ENCODE assay signal across 10 cellular contexts in the genomic region with DNA sequence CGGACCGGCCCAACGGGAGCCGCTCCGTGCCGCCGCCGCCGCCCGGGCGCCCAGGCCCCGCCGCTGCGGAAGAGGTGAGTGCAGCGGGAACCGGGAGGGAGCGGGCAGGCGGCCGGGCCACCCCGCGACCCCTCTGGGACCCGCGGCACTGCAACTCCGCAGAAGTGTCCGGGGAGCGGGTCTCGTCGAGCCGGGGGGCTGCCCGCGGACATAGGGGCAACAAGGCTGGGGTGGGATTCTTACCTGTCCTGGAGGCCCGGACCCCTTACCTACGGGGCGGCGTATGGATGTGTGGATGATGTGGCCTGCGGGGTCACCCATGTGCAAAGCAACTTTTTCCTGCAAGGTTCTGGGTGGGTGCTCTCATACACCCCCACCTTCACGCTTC. TPM values are rescaled to one million over a fixed set of nuclear protein-coding genes. Genes with fewer than 3 reads are reported as not detected.
DNase-seq lines count a peak whose midpoint lies in the region; ATAC-seq, FAIRE-seq and TF ChIP-seq lines count a peak whose summit lies in the region.
"Had no signal": no experiment of that assay in that cellular context is flagged by ENCODE, and none has a peak within 500 bp of the region (broad histone marks: within the 10 kb centered on the region; RNA-seq: fewer than 3 reads in every experiment).

No MANE protein-coding gene starts in this region.

- ATAC-seq in HepG2: no peak; the same call in 2 of the 3 replicates
- no peak for ATAC-seq in GM21528 (IDR thresholded peaks at IDR 0.05; ENCODE audit: low FRiP score, unreplicated experiment)

- no peak overlapping the region for H3K27ac ChIP-seq in astrocyte (ENCODE audit: low read depth, low read length)
- H3K27ac ChIP-seq in HepG2 (ENCODE audit: extremely low read length, insufficient read depth, low read length): no peak overlapping the region
- no peak overlapping the region for H3K27ac ChIP-seq in testis

- H3K4me2 ChIP-seq in astrocyte (ENCODE audit: low read length) (peak overlapping the region; percentile 86), HepG2 (ENCODE audit: low read depth, low read length) (peak overlapping the region; percentile 91)

- H3K4me3 Mint-ChIP-seq in T-helper 2 cell treated with Interferon-gamma antibody and Interleukin-4, amounts not matched to agents 5 μg/mL and 100 μg/mL, for 36 hours: peak overlapping the region; percentile 74
- H3K4me3 Mint-ChIP-seq in astrocyte (ENCODE audit: unreplicated experiment): peak overlapping the region; percentile 87

- H4K20me1 ChIP-seq in astrocyte (ENCODE audit: insufficient read depth, low read length) (no peaks in the 10 kb centered on the region), HepG2 (ENCODE audit: insufficient read depth, low read length) (no peaks in the 10 kb centered on the region)

- BruUV-seq in HepG2 (replicated peaks; lab: Mats Ljungman, UMichigan): no TSS peak

- peak overlapping the region; percentile 10 for H2AFZ ChIP-seq in astrocyte (ENCODE audit: low read depth, low read length)
- H2AFZ ChIP-seq in HepG2 (ENCODE audit: low read length): no peak overlapping the region

- TF ChIP-seq RAD21 in HepG2 (CRISPR knock-in tag; IDR thresholded peaks at IDR 0.05): no peak

- TF ChIP-seq POLR2A in HepG2 (IDR thresholded peaks at IDR 0.05; ENCODE audit: insufficient read depth in 1 of 2, low read depth in 2 of 2, low read length in 2 of 2) (no peak), testis (IDR thresholded peaks at IDR 0.05) (no peak)

- POLR2A ChIA-PET in HepG2 (lab: Yijun Ruan, JAX): interaction anchor here (1.1 to 3.7 kb wide), 5 partner anchors 12 to 40 kb away, joined by 3 to 23 read pairs (median 6); no protein-coding TSS in a partner anchor

- peak overlapping the region; percentile 52 for H3K4me3 ChIP-seq in astrocyte (ENCODE audit: insufficient read depth, low read depth, low read length)
- H3K4me3 ChIP-seq in HepG2 (replicated peaks in 1 of 3; ENCODE audit: insufficient read depth in 1 of 3, low read depth in 2 of 3, low read length in 3 of 3): peak overlapping the region; percentile 67 to 84 (median 81)
- peak overlapping the region; percentile 34 to 50 for H3K4me3 ChIP-seq in testis

- H3K36me3 ChIP-seq in astrocyte (ENCODE audit: insufficient read depth, low read length) (no peaks in the 10 kb centered on the region), HepG2 (replicated peaks in 1 of 2; ENCODE audit: control insufficient read depth in 1 of 2, insufficient read depth in 2 of 2, low read length in 2 of 2) (peaks cover 0 to 9% of the 10 kb centered on the region in 2 experiments; a peak in 1 of 5 replicates), testis (ENCODE audit: low read depth, missing control alignments) (no peaks in the 10 kb centered on the region)

- WGBS in HepG2 (ENCODE audit: low lambda C conversion rate): 0% methylated on average over 5 of the region's 37 CpGs
- WGBS in testis, 2 donors: 6 to 29% methylated on average over 1 to 37 of the region's 37 CpGs

- peaks cover 9% of the 10 kb centered on the region for H3K27me3 ChIP-seq in astrocyte (ENCODE audit: insufficient read depth, low read length)
- peaks cover 0 to 15% of the 10 kb centered on the region in 2 experiments; a peak in 2 of 5 replicates for H3K27me3 ChIP-seq in HepG2 (ENCODE audit: control insufficient read depth in 1 of 2, insufficient read depth in 2 of 2, low read length in 2 of 2)
- no peaks in the 10 kb centered on the region for H3K27me3 ChIP-seq in testis

- H3K36me3 Mint-ChIP-seq in T-helper 2 cell treated with Interferon-gamma antibody and Interleukin-4, amounts not matched to agents 5 μg/mL and 100 μg/mL, for 36 hours (ENCODE audit: low read depth): no peaks in the 10 kb centered on the region
- H3K36me3 Mint-ChIP-seq in astrocyte (ENCODE audit: low read depth, unreplicated experiment): no peaks in the 10 kb centered on the region

- intact Hi-C loops in HepG2 (cut with micrococcal nuclease; ENCODE audit: unreplicated experiment) (loop anchor here (1.0 kb wide), 1 partner anchor 34 kb away; no protein-coding TSS in a partner anchor), testis (cut with DNase I; ENCODE audit: low total_unique reads) (no loop called here)

- no peak for TF ChIP-seq CTCF in astrocyte (IDR thresholded peaks at IDR 0.05; ENCODE audit: insufficient read depth, low read depth, low read length)
- TF ChIP-seq CTCF in HepG2 (CRISPR knock-in tag; IDR thresholded peaks at IDR 0.05): 0 out of 2 replicates have a peak, but pooled peaks have one; percentile 17
- no peak for TF ChIP-seq CTCF in testis (IDR thresholded peaks at IDR 0.05)

- H3K9me3 Mint-ChIP-seq in T-helper 2 cell treated with Interferon-gamma antibody and Interleukin-4, amounts not matched to agents 5 μg/mL and 100 μg/mL, for 36 hours: no peaks in the 10 kb centered on the region
- H3K9me3 Mint-ChIP-seq in astrocyte (ENCODE audit: unreplicated experiment): peaks cover 2% of the 10 kb centered on the region

- H3K9me3 ChIP-seq in astrocyte (ENCODE audit: insufficient read depth, low read depth, low read length): no peaks in the 10 kb centered on the region
- H3K9me3 ChIP-seq in HepG2 (ENCODE audit: low read length): no peaks in the 10 kb centered on the region
- no peaks in the 10 kb centered on the region for H3K9me3 ChIP-seq in testis

- DNase-seq in T-helper 2 cell treated with Interferon-gamma antibody and Interleukin-4, amounts not matched to agents 5 μg/mL and 100 μg/mL, for 36 hours (ENCODE audit: low spot score): no peak
- DNase-seq in T-helper 2 cell (no peak), astrocyte (ENCODE audit: low read depth) (no peak), HepG2 (ENCODE audit: low spot score) (no peak), testis (no peak), KBM-7 (no peak)
- DNase-seq in stimulated activated CD4-positive, alpha-beta T cell treated with anti-CD3 and anti-CD28 coated beads, Interleukin-2, amount 100 ng/mL, for 24 hours: no peak
- DNase-seq: activated CD4-positive, alpha-beta T cell treated with anti-CD3 and anti-CD28 coated beads, Interleukin-2, amount 50 U/mL, for 4 hours had no signal

- H3K27me3 Mint-ChIP-seq in T-helper 2 cell treated with Interferon-gamma antibody and Interleukin-4, amounts not matched to agents 5 μg/mL and 100 μg/mL, for 36 hours (ENCODE audit: low read depth): peaks cover 35% of the 10 kb centered on the region
- H3K27me3 Mint-ChIP-seq in astrocyte (ENCODE audit: low read depth, unreplicated experiment): peaks cover 46% of the 10 kb centered on the region

- H3K4me1 ChIP-seq in astrocyte (ENCODE audit: insufficient read depth, low read length) (peaks cover 15% of the 10 kb centered on the region), HepG2 (ENCODE audit: insufficient read depth, low read length) (peaks cover 69% of the 10 kb centered on the region), testis (peaks cover 20% of the 10 kb centered on the region)

- in situ Hi-C loops in HepG2 (cut with HindIII; ENCODE audit: extremely low pct_ligation_motif_present, low pct_unique_long_range_greater_than_20kb): no loop called here
- in situ Hi-C loops in KBM-7 (cut with MboI; ENCODE audit: low pct_unique_long_range_greater_than_20kb, low sequenced_read_pairs): no loop called here

- no peaks in the 10 kb centered on the region for H3K79me2 ChIP-seq in astrocyte (ENCODE audit: insufficient read depth, low read length)
- H3K79me2 ChIP-seq in HepG2 (ENCODE audit: insufficient read depth, low read length): peaks cover 7% of the 10 kb centered on the region

- FAIRE-seq in astrocyte (lab: Jason Lieb, UNC) (no peak), HepG2 (lab: Jason Lieb, UNC) (no peak)

- H3K27ac Mint-ChIP-seq in T-helper 2 cell treated with Interferon-gamma antibody and Interleukin-4, amounts not matched to agents 5 μg/mL and 100 μg/mL, for 36 hours: no peak overlapping the region
- H3K27ac Mint-ChIP-seq in astrocyte (ENCODE audit: unreplicated experiment): no peak overlapping the region

- TF ChIP-seq EP300 in HepG2 (IDR thresholded peaks at IDR 0.05; ENCODE audit: low read depth in 2 of 2, low read length in 2 of 2): no peak
- TF ChIP-seq EP300 in HepG2 (CRISPR knock-in tag; IDR thresholded peaks at IDR 0.05; ENCODE audit: borderline replicate concordance): no peak

- H3K4me1 Mint-ChIP-seq in T-helper 2 cell treated with Interferon-gamma antibody and Interleukin-4, amounts not matched to agents 5 μg/mL and 100 μg/mL, for 36 hours (ENCODE audit: low read depth): peaks cover 5% of the 10 kb centered on the region
- H3K4me1 Mint-ChIP-seq in astrocyte (ENCODE audit: low read depth, unreplicated experiment): peaks cover 13% of the 10 kb centered on the region

- CTCF ChIA-PET in HepG2 (lab: Yijun Ruan, JAX; ENCODE audit: low intra/inter-chr PET ratio, low total read pairs): interaction anchor here (1.1 to 3.0 kb wide), 2 partner anchors 34 kb away, joined by 4 to 22 read pairs; no protein-coding TSS in a partner anchor

- H3K9ac ChIP-seq in astrocyte (ENCODE audit: low read length) (peak overlapping the region; percentile 59), HepG2 (ENCODE audit: insufficient read depth, low read depth, low read length) (peak overlapping the region; percentile 71)

RNA-seq across cellular contexts. Expression of a gene that starts 0.4 kb away (rescaled TPM):
- total RNA-seq in astrocyte (5.1 and 6.6 TPM in 2 replicates), HepG2 (2016; rRNA removed; fragmentation: Illumina TruSeq; extraction: Trizol) (3.6 and 7.6 TPM in 2 replicates), testis (1 to 10 TPM; 6.9 to 8.3 TPM)
- 1.5 and 1.7 TPM in 2 replicates for total RNA-seq in HepG2 (2016; cell fraction: cytosol; rRNA removed; fragmentation: Illumina TruSeq; extraction: Trizol; ENCODE audit: low read depth)
- 3.6 and 8.8 TPM in 2 replicates for total RNA-seq in HepG2 (2016; cell fraction: insoluble cytoplasmic fraction; rRNA removed; fragmentation: Illumina TruSeq; extraction: Trizol)
- total RNA-seq in HepG2 (2016; cell fraction: membrane; rRNA removed; fragmentation: Illumina TruSeq; extraction: Trizol): 4.9 and 5.4 TPM in 2 replicates
- total RNA-seq in HepG2 (2016; cell fraction: nucleus; rRNA removed; fragmentation: Illumina TruSeq; extraction: Trizol): 8.8 and 9.1 TPM in 2 replicates
- polyA plus RNA-seq in HepG2 (2011; rRNA removed) (14.8 and 17.2 TPM in 2 replicates), testis (ENCODE audit: insufficient read depth, low read depth, low replicate concordance) (7.5 TPM)
- polyA plus RNA-seq in HepG2 (2011; cell fraction: cytosol; rRNA removed): 13.5 and 13.7 TPM in 2 replicates
- polyA plus RNA-seq in HepG2 (2011; cell fraction: nucleus; rRNA removed): 22.1 and 33.2 TPM in 2 replicates
- 9.5 and 12.9 TPM in 2 replicates for polyA plus RNA-seq in HepG2 (2012)
- 2.0 and 2.5 TPM in 2 replicates for polyA plus RNA-seq in HepG2 (2016; cell fraction: cytosol; fragmentation: Illumina TruSeq; extraction: Trizol; ENCODE audit: low read depth)
- polyA plus RNA-seq in HepG2 (2016; cell fraction: insoluble cytoplasmic fraction; fragmentation: Illumina TruSeq; extraction: Trizol; ENCODE audit: low read depth): 6.6 and 7.1 TPM in 2 replicates
- polyA plus RNA-seq in HepG2 (2016; cell fraction: membrane; fragmentation: Illumina TruSeq; extraction: Trizol; ENCODE audit: low read depth): 5.8 and 6.2 TPM in 2 replicates
- 22.2 and 24.9 TPM in 2 replicates for polyA plus RNA-seq in HepG2 (2016; cell fraction: nucleus; fragmentation: Illumina TruSeq; extraction: Trizol; ENCODE audit: insufficient read depth, low read depth)
- 63.3 and 65.7 TPM in 2 replicates for polyA minus RNA-seq in HepG2 (2011; rRNA and poly(A)+ RNA removed; ENCODE audit: low replicate concordance)
- 14.4 and 15.7 TPM in 2 replicates for polyA minus RNA-seq in HepG2 (2011; cell fraction: cytosol; rRNA and poly(A)+ RNA removed)
- polyA minus RNA-seq in HepG2 (2011; cell fraction: nucleus; rRNA and poly(A)+ RNA removed): 7.2 and 9.3 TPM in 2 replicates

RNA-seq across cellular contexts. Expression of a gene that starts 35.9 kb away (rescaled TPM):
- total RNA-seq in astrocyte (not detected in 2 replicates), HepG2 (2016; rRNA removed; fragmentation: Illumina TruSeq; extraction: Trizol) (0.15 TPM in 1 of 2 replicates, not detected in the other), testis (1 to 10 TPM in 1 of 2 donors, under 1 TPM in 1; 0.93 to 1.2 TPM)
- total RNA-seq in HepG2 (2016; cell fraction: cytosol; rRNA removed; fragmentation: Illumina TruSeq; extraction: Trizol; ENCODE audit: low read depth): 1.8 and 2.0 TPM in 2 replicates
- total RNA-seq in HepG2 (2016; cell fraction: insoluble cytoplasmic fraction; rRNA removed; fragmentation: Illumina TruSeq; extraction: Trizol): 0.09 and 0.28 TPM in 2 replicates
- total RNA-seq in HepG2 (2016; cell fraction: membrane; rRNA removed; fragmentation: Illumina TruSeq; extraction: Trizol): 0.87 and 1.1 TPM in 2 replicates
- total RNA-seq in HepG2 (2016; cell fraction: nucleus; rRNA removed; fragmentation: Illumina TruSeq; extraction: Trizol): 0.25 and 0.44 TPM in 2 replicates
- polyA plus RNA-seq in HepG2 (2011; rRNA removed) (0.03 TPM in 1 of 2 replicates, not detected in the other), testis (ENCODE audit: insufficient read depth, low read depth, low replicate concordance) (2.3 TPM)
- polyA plus RNA-seq in HepG2 (2011; cell fraction: cytosol; rRNA removed): not detected in 2 replicates
- 0.14 and 0.33 TPM in 2 replicates for polyA plus RNA-seq in HepG2 (2011; cell fraction: nucleus; rRNA removed)
- polyA plus RNA-seq in HepG2 (2012): 0.08 TPM in 1 of 2 replicates, not detected in the other
- polyA plus RNA-seq in HepG2 (2016; cell fraction: cytosol; fragmentation: Illumina TruSeq; extraction: Trizol; ENCODE audit: low read depth): not detected in 2 replicates
- not detected in 2 replicates for polyA plus RNA-seq in HepG2 (2016; cell fraction: insoluble cytoplasmic fraction; fragmentation: Illumina TruSeq; extraction: Trizol; ENCODE audit: low read depth)
- polyA plus RNA-seq in HepG2 (2016; cell fraction: membrane; fragmentation: Illumina TruSeq; extraction: Trizol; ENCODE audit: low read depth): not detected in 2 replicates
- polyA plus RNA-seq in HepG2 (2016; cell fraction: nucleus; fragmentation: Illumina TruSeq; extraction: Trizol; ENCODE audit: insufficient read depth, low read depth): 0.31 TPM in 1 of 2 replicates, not detected in the other
- polyA minus RNA-seq in HepG2 (2011; rRNA and poly(A)+ RNA removed; ENCODE audit: low replicate concordance): 0.47 and 2.3 TPM in 2 replicates
- 0.26 TPM in 1 of 2 replicates, not detected in the other for polyA minus RNA-seq in HepG2 (2011; cell fraction: cytosol; rRNA and poly(A)+ RNA removed)
- 1.2 and 1.5 TPM in 2 replicates for polyA minus RNA-seq in HepG2 (2011; cell fraction: nucleus; rRNA and poly(A)+ RNA removed)
- total RNA-seq: sciatic nerve had no signal

RNA-seq across cellular contexts. Expression of a gene that starts 49.6 kb away (rescaled TPM):
- total RNA-seq in astrocyte: 0.68 and 1.9 TPM in 2 replicates
- 14.3 and 29.8 TPM in 2 replicates for total RNA-seq in HepG2 (2016; rRNA removed; fragmentation: Illumina TruSeq; extraction: Trizol)
- total RNA-seq in HepG2 (2016; cell fraction: cytosol; rRNA removed; fragmentation: Illumina TruSeq; extraction: Trizol; ENCODE audit: low read depth): 9.4 and 12.0 TPM in 2 replicates
- total RNA-seq in HepG2 (2016; cell fraction: insoluble cytoplasmic fraction; rRNA removed; fragmentation: Illumina TruSeq; extraction: Trizol): 14.3 and 31.3 TPM in 2 replicates
- total RNA-seq in HepG2 (2016; cell fraction: membrane; rRNA removed; fragmentation: Illumina TruSeq; extraction: Trizol): 13.7 and 15.1 TPM in 2 replicates
- total RNA-seq in HepG2 (2016; cell fraction: nucleus; rRNA removed; fragmentation: Illumina TruSeq; extraction: Trizol): 51.2 and 60.9 TPM in 2 replicates
- polyA plus RNA-seq in HepG2 (2011; rRNA removed): 164 and 247 TPM in 2 replicates
- 69.6 and 77.8 TPM in 2 replicates for polyA plus RNA-seq in HepG2 (2011; cell fraction: cytosol; rRNA removed)
- 645 and 755 TPM in 2 replicates for polyA plus RNA-seq in HepG2 (2011; cell fraction: nucleus; rRNA removed)
- polyA plus RNA-seq in HepG2 (2012): 101 and 126 TPM in 2 replicates
- polyA plus RNA-seq in HepG2 (2016; cell fraction: cytosol; fragmentation: Illumina TruSeq; extraction: Trizol; ENCODE audit: low read depth): 7.3 and 7.5 TPM in 2 replicates
- 17.2 and 22.9 TPM in 2 replicates for polyA plus RNA-seq in HepG2 (2016; cell fraction: insoluble cytoplasmic fraction; fragmentation: Illumina TruSeq; extraction: Trizol; ENCODE audit: low read depth)
- 12.8 and 13.7 TPM in 2 replicates for polyA plus RNA-seq in HepG2 (2016; cell fraction: membrane; fragmentation: Illumina TruSeq; extraction: Trizol; ENCODE audit: low read depth)
- 146 and 148 TPM in 2 replicates for polyA plus RNA-seq in HepG2 (2016; cell fraction: nucleus; fragmentation: Illumina TruSeq; extraction: Trizol; ENCODE audit: insufficient read depth, low read depth)
- polyA minus RNA-seq in HepG2 (2011; rRNA and poly(A)+ RNA removed; ENCODE audit: low replicate concordance): 0.14 and 257 TPM in 2 replicates
- 61.1 and 83.0 TPM in 2 replicates for polyA minus RNA-seq in HepG2 (2011; cell fraction: cytosol; rRNA and poly(A)+ RNA removed)
- polyA minus RNA-seq in HepG2 (2011; cell fraction: nucleus; rRNA and poly(A)+ RNA removed): 113 and 140 TPM in 2 replicates
- total RNA-seq in testis: 1 to 10 TPM; 4.3 to 5.4 TPM
- polyA plus RNA-seq in testis (ENCODE audit: insufficient read depth, low read depth, low replicate concordance): 3.4 TPM
